Comparison of ENCODE assay signal across 10 cellular contexts in the genomic region with DNA sequence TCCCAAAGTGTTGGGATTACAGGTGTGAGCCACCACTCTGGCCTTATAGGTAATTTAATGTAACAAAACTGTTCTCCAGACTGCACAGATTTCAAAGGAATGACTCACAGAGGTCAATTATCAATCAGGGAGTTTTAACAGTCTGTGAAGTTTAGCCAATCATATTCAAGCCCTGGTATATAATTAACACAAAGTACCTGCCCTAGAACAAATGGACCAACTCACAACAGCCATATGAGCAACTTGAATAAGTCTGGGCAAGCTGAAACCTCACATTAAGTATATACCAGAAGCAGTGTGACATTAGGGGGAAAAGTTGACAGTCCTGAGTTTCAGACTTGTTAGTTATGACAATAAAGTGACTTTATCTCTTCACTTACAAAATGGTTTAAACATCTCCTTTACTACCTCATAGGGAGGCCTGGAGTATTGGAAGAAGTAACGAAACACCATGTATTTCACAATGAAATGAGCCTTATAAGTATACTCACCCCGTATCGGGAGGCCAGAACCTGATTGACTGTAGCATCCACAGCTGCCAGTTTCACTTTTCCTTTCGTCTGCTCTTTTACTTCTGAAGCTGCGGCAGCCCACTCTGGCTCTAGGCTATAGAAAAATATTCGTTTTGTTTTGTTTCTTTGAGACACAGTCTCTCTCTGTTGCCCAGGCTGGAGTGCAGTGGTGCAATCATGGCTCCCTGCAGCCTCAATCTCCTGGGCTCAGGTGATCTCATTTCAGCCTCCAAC. TPM values are rescaled to one million over a fixed set of nuclear protein-coding genes. Genes with fewer than 3 reads are reported as not detected.
DNase-seq lines count a peak whose midpoint lies in the region; ATAC-seq and TF ChIP-seq lines count a peak whose summit lies in the region.
"Had no signal": no experiment of that assay in that cellular context is flagged by ENCODE, and none has a peak within 500 bp of the region (broad histone marks: within the 10 kb centered on the region; RNA-seq: fewer than 3 reads in every experiment).

No MANE protein-coding gene starts in this region.

- no peaks in the 10 kb centered on the region for H3K27me3 ChIP-seq in hepatocyte

- H3K36me3 ChIP-seq in hepatocyte (replicated peaks; ENCODE audit: insufficient read depth, low read depth), result no peaks in the 10 kb centered on the region

- TF ChIP-seq CTCF in hepatocyte (IDR thresholded peaks at IDR 0.05; ENCODE audit: poor library complexity), result no peak

- H3K4me1 ChIP-seq in hepatocyte (ENCODE audit: insufficient read depth), result no peaks in the 10 kb centered on the region

- H3K4me2 ChIP-seq in hepatocyte, result no peak overlapping the region

- no peak overlapping the region for H3K4me3 ChIP-seq in hepatocyte
- H3K4me3 ChIP-seq: thoracic aorta had no signal

- H4K20me1 ChIP-seq in hepatocyte (ENCODE audit: insufficient read depth, poor library complexity, severe bottlenecking), result peaks cover 4% of the 10 kb centered on the region

- H3K79me2 ChIP-seq in hepatocyte, result peaks cover 14% of the 10 kb centered on the region

- 92% methylated on average over 6 of the region's 6 CpGs for WGBS in hepatocyte (ENCODE audit: low lambda C conversion rate, missing lambda C conversion rate)

- no peak overlapping the region for H3K27ac ChIP-seq in hepatocyte
- H3K27ac ChIP-seq: thoracic aorta had no signal

- no peaks in the 10 kb centered on the region for H3K9me2 ChIP-seq in hepatocyte (replicated peaks; ENCODE audit: insufficient read depth)

- H2AFZ ChIP-seq in hepatocyte, result no peak overlapping the region

- peak; percentile 83 for DNase-seq in kidney glomerular epithelial cell (lab: John Stamatoyannopoulos, UW)
- no peak for DNase-seq in NCI-H1092 treated with DMSO at 0.1 percent for 48 hours (lab: John Stamatoyannopoulos, UW)
- DNase-seq in hepatocyte (ENCODE audit: low spot score), result no peak
- DNase-seq in DMS53 (lab: John Stamatoyannopoulos, UW), result no peak
- DNase-seq: right cardiac atrium had no signal

- no peaks in the 10 kb centered on the region for H3K9me3 ChIP-seq in hepatocyte (ENCODE audit: low read depth)
- H3K9me3 ChIP-seq: thoracic aorta had no signal

- ATAC-seq in GM18502 (IDR thresholded peaks at IDR 0.05; ENCODE audit: poor library complexity, unreplicated experiment) (peak; percentile 92), GM21360 (IDR thresholded peaks at IDR 0.05; ENCODE audit: unreplicated experiment) (peak; percentile 62), HG03378 (IDR thresholded peaks at IDR 0.05; ENCODE audit: unreplicated experiment) (peak; percentile 69), HG03039 (IDR thresholded peaks at IDR 0.05; ENCODE audit: unreplicated experiment) (no peak)
- ATAC-seq: right cardiac atrium had no signal

RNA-seq across cellular contexts. Expression of gene PDIA6, which starts 22.2 kb away (rescaled TPM):
- 507 and 515 TPM in 2 replicates for total RNA-seq in hepatocyte
- 715 and 766 TPM in 2 replicates for polyA plus RNA-seq in hepatocyte
